9 cellular contexts compared by ENCODE assay signal in genomic region chr19:2577722-2578335, GRCh38.
DNase-seq lines count a peak whose midpoint lies in the region; ATAC-seq, FAIRE-seq and TF ChIP-seq lines count a peak whose summit lies in the region.
"Had no signal": no experiment of that assay in that cellular context is flagged by ENCODE, and none has a peak within 500 bp of the region (broad histone marks: within the 10 kb centered on the region; RNA-seq: fewer than 3 reads in every experiment).

No MANE protein-coding gene starts in this region.

- intact Hi-C loops in left lung (cut with DNase I): loop anchor here in 1 of 2 donors (10.0 kb wide), 1 partner anchor 103 kb away; the partner anchor contains the start of gene GADD45B

- H3K4me3 ChIP-seq in GM23338: peak overlapping the region; percentile 70; the same call in 1 of the 2 replicates
- H3K4me3 ChIP-seq in astrocyte (ENCODE audit: insufficient read depth, low read depth, low read length): no peak overlapping the region
- H3K4me3 ChIP-seq in left lung: no peak overlapping the region
- peak overlapping the region; percentile 39 for H3K4me3 ChIP-seq in skeletal muscle satellite cell (ENCODE audit: low read length)

- peaks cover 17% of the 10 kb centered on the region for H3F3A ChIP-seq in GM23338 (replicated peaks; ENCODE audit: low read depth)

- H3K4me3 Mint-ChIP-seq in GM23338 (peak overlapping the region; percentile 73), astrocyte (ENCODE audit: unreplicated experiment) (peak overlapping the region; percentile 62)

- H3K27ac ChIP-seq in GM23338 (ENCODE audit: low read depth) (no peak overlapping the region), astrocyte (ENCODE audit: low read depth, low read length) (peak overlapping the region; percentile 76), left lung (peak overlapping the region; percentile 58 to 76)

- peaks cover 18% of the 10 kb centered on the region for H3K27me3 Mint-ChIP-seq in GM23338 (ENCODE audit: insufficient read depth, low read depth, poor library complexity)
- no peaks in the 10 kb centered on the region for H3K27me3 Mint-ChIP-seq in astrocyte (ENCODE audit: low read depth, unreplicated experiment)

- ATAC-seq in GM23338: no peak
- ATAC-seq in left lung: no peak
- ATAC-seq in GM18909 (IDR thresholded peaks at IDR 0.05; ENCODE audit: poor library complexity, unreplicated experiment): no peak

- peaks cover 10% of the 10 kb centered on the region for H3K36me3 Mint-ChIP-seq in GM23338 (ENCODE audit: low read depth)
- H3K36me3 Mint-ChIP-seq in astrocyte (ENCODE audit: low read depth, unreplicated experiment): peaks cover 7% of the 10 kb centered on the region

- no peaks in the 10 kb centered on the region for H4K20me1 ChIP-seq in GM23338 (replicated peaks; ENCODE audit: insufficient read depth)
- no peaks in the 10 kb centered on the region for H4K20me1 ChIP-seq in astrocyte (ENCODE audit: insufficient read depth, low read length)

- peaks cover 13% of the 10 kb centered on the region for H3K9me3 Mint-ChIP-seq in GM23338
- peaks cover 4% of the 10 kb centered on the region for H3K9me3 Mint-ChIP-seq in astrocyte (ENCODE audit: unreplicated experiment)

- H3K36me3 ChIP-seq in GM23338 (ENCODE audit: insufficient read depth) (no peaks in the 10 kb centered on the region), astrocyte (ENCODE audit: insufficient read depth, low read length) (no peaks in the 10 kb centered on the region), left lung (no peaks in the 10 kb centered on the region), skeletal muscle satellite cell (ENCODE audit: insufficient read depth, low read length) (no peaks in the 10 kb centered on the region)

- H3K4me2 ChIP-seq in GM23338 (peak overlapping the region; percentile 94), astrocyte (ENCODE audit: low read length) (peak overlapping the region; percentile 91), skeletal muscle satellite cell (ENCODE audit: low read length) (peak overlapping the region; percentile 94)

- peaks cover 26% of the 10 kb centered on the region for H3K4me1 ChIP-seq in GM23338 (ENCODE audit: insufficient read depth)
- peaks cover 22% of the 10 kb centered on the region for H3K4me1 ChIP-seq in astrocyte (ENCODE audit: insufficient read depth, low read length)
- peaks cover 20 to 38% of the 10 kb centered on the region in 2 donors for H3K4me1 ChIP-seq in left lung
- H3K4me1 ChIP-seq in skeletal muscle satellite cell (ENCODE audit: control insufficient read depth, insufficient read depth, low read length): peaks cover 43% of the 10 kb centered on the region

- no peak for DNase-seq in GM23338 (ENCODE audit: low spot score)
- no peak for DNase-seq in astrocyte (ENCODE audit: low read depth)
- DNase-seq in left lung: peak in 1 of 2 donors; percentile 20
- DNase-seq in NCI-H69 (lab: John Stamatoyannopoulos, UW): no peak
- DNase-seq in GM10266 (ENCODE audit: extremely low spot score): no peak
- no peak for DNase-seq in SKM-1 treated with dmso at 0.1 percent for 144 hours (lab: John Stamatoyannopoulos, UW; ENCODE audit: unreplicated experiment)
- DNase-seq: testis had no signal

- H2AFZ ChIP-seq in GM23338: no peak overlapping the region
- H2AFZ ChIP-seq in astrocyte (ENCODE audit: low read depth, low read length): no peak overlapping the region

- no peaks in the 10 kb centered on the region for H3K9me2 ChIP-seq in GM23338 (ENCODE audit: insufficient read depth)

- H3K79me2 ChIP-seq in GM23338 (replicated peaks; ENCODE audit: insufficient read depth): no peaks in the 10 kb centered on the region
- H3K79me2 ChIP-seq in astrocyte (ENCODE audit: insufficient read depth, low read length): no peaks in the 10 kb centered on the region

- H3K27me3 ChIP-seq in GM23338 (ENCODE audit: insufficient read depth): no peaks in the 10 kb centered on the region
- H3K27me3 ChIP-seq in astrocyte (ENCODE audit: insufficient read depth, low read length): no peaks in the 10 kb centered on the region
- H3K27me3 ChIP-seq in left lung: peaks cover 0 to 8% of the 10 kb centered on the region in 2 donors
- no peaks in the 10 kb centered on the region for H3K27me3 ChIP-seq in skeletal muscle satellite cell (ENCODE audit: control insufficient read depth, insufficient read depth, low read length)
- H3K27me3 ChIP-seq: testis had no signal

- no peak for FAIRE-seq in astrocyte (lab: Jason Lieb, UNC)

- TF ChIP-seq CTCF in GM23338 (conservative IDR thresholded peaks at IDR 0.05; ENCODE audit: low read depth in 2 of 2) (no peak), astrocyte (IDR thresholded peaks at IDR 0.05; ENCODE audit: insufficient read depth, low read depth, low read length) (no peak), left lung (IDR thresholded peaks at IDR 0.05) (no peak), GM10266 (IDR thresholded peaks at IDR 0.05; ENCODE audit: control insufficient read depth, insufficient read depth, low read depth, missing control alignments) (no peak)

- peaks cover 13% of the 10 kb centered on the region for H3K4me1 Mint-ChIP-seq in GM23338
- H3K4me1 Mint-ChIP-seq in astrocyte (ENCODE audit: low read depth, unreplicated experiment): peaks cover 4% of the 10 kb centered on the region

- H3K9me3 ChIP-seq in astrocyte (ENCODE audit: insufficient read depth, low read depth, low read length): peaks cover 5% of the 10 kb centered on the region
- H3K9me3 ChIP-seq in left lung: peaks cover 0 to 2% of the 10 kb centered on the region in 2 donors
- H3K9me3 ChIP-seq in skeletal muscle satellite cell (replicated peaks; ENCODE audit: low read length): no peaks in the 10 kb centered on the region
- H3K9me3 ChIP-seq: testis had no signal

- H3K27ac Mint-ChIP-seq in GM23338 (no peak overlapping the region), astrocyte (ENCODE audit: unreplicated experiment) (peak overlapping the region; percentile 95)

- H3K9ac ChIP-seq in astrocyte (ENCODE audit: low read length) (peak overlapping the region; percentile 74), skeletal muscle satellite cell (ENCODE audit: low read depth, low read length) (peak overlapping the region; percentile 84)

TF ChIP-seq in GM23338, 12 proteins besides CTCF, POLR2A, EP300 and RAD21 (continues in another document):
- no peak for TF ChIP-seq EZH2 (IDR thresholded peaks at IDR 0.05; ENCODE audit: low read depth, unreplicated experiment)
- TF ChIP-seq ZNF114 (CRISPR knock-in tag; IDR thresholded peaks at IDR 0.05): no peak
- TF ChIP-seq ZNF462 (CRISPR knock-in tag; IDR thresholded peaks at IDR 0.05): no peak
- no peak for TF ChIP-seq POLR2AphosphoS5 (IDR thresholded peaks at IDR 0.05; ENCODE audit: low read depth)
- TF ChIP-seq NANOG (IDR thresholded peaks at IDR 0.05; ENCODE audit: borderline replicate concordance): no peak
- no peak for TF ChIP-seq CREB1 (CRISPR knock-in tag; IDR thresholded peaks at IDR 0.05; ENCODE audit: low read depth)

Comparison
In these comparisons a context has a peak if more than half of its experiments do, and no peak if none do; other contexts are left out.
1. H3K4me3 ChIP-seq: peak in GM23338 (single experiment) and skeletal muscle satellite cell (single experiment); none in astrocyte (single experiment) and left lung (0 of 2).
2. Peak in every context shown above with its lines, with median percentiles within 50 percentile points of each other: H3K4me2 ChIP-seq.